24 cellular contexts compared by ENCODE assay signal in genomic region chr2:207875473-207876212, GRCh38.
"Had no signal": no experiment of that assay in that cellular context is flagged by ENCODE, and none has a peak within 500 bp of the region (broad histone marks: within the 10 kb centered on the region; RNA-seq: fewer than 3 reads in every experiment).

No MANE protein-coding gene starts in this region.

- H3K27ac Mint-ChIP-seq: effector memory CD8-positive, alpha-beta T cell; immature natural killer cell; memory B cell; naive B cell; stimulated activated naive B cell treated with anti-CD40 and anti-IgM and Interleukin-4, amounts not matched to agents 10 μg/mL and 1 μg/mL and 100 μg/mL, for 72 hours had no signal

- ATAC-seq: effector memory CD8-positive, alpha-beta T cell; gastroesophageal sphincter; sciatic nerve; stimulated activated naive B cell treated with anti-CD40 and anti-IgM and Interleukin-4, amounts not matched to agents 10 μg/mL and 1 μg/mL and 100 μg/mL, for 72 hours had no signal

- H3K36me3 Mint-ChIP-seq: naive B cell; stimulated activated naive B cell treated with anti-CD40 and anti-IgM and Interleukin-4, amounts not matched to agents 10 μg/mL and 1 μg/mL and 100 μg/mL, for 72 hours had no signal

- H3K27me3 Mint-ChIP-seq: dendritic cell treated with granulocyte-macrophage colony-stimulating factor and Interleukin-4, amounts not matched to agents 40 ng/mL and 50 ng/mL, for 4 days; effector memory CD8-positive, alpha-beta T cell; memory B cell; naive B cell; stimulated activated naive B cell treated with anti-CD40 and anti-IgM and Interleukin-4, amounts not matched to agents 10 μg/mL and 1 μg/mL and 100 μg/mL, for 72 hours had no signal

- H3K36me3 ChIP-seq: esophagus squamous epithelium, gastroesophageal sphincter, left ventricle myocardium inferior, lower lobe of right lung, neutrophil, spleen, stomach, thoracic aorta, transverse colon had no signal

- H3K27me3 ChIP-seq: esophagus squamous epithelium, gastroesophageal sphincter, neutrophil, spleen, stomach, transverse colon had no signal

- H3K9me3 ChIP-seq: esophagus squamous epithelium, gastroesophageal sphincter, left ventricle myocardium inferior, lower lobe of right lung, neutrophil, spleen, stomach, thoracic aorta, transverse colon had no signal

- DNase-seq: effector memory CD8-positive, alpha-beta T cell; esophagus squamous epithelium; foreskin fibroblast; glutamatergic neuron; immature natural killer cell; left ventricle myocardium inferior; lower lobe of right lung; midbrain; naive B cell; spleen; stimulated activated CD4-positive, alpha-beta T cell treated with anti-CD3 and anti-CD28 coated beads, Interleukin-2, amount 100 ng/mL, for 24 hours; stimulated activated CD4-positive, alpha-beta T cell treated with anti-CD3 and anti-CD28 coated beads, Interleukin-4, amount 100 ng/mL, for 4 hours; stimulated activated naive B cell treated with anti-CD40 and anti-IgM and Interleukin-4, amounts not matched to agents 10 μg/mL and 1 μg/mL and 100 μg/mL, for 72 hours; stomach; substantia nigra; transverse colon had no signal

- H3K4me3 ChIP-seq: esophagus squamous epithelium, gastroesophageal sphincter, left ventricle myocardium inferior, lower lobe of right lung, spleen, stomach, thoracic aorta, transverse colon had no signal

- H3K4me3 Mint-ChIP-seq: dendritic cell treated with granulocyte-macrophage colony-stimulating factor and Interleukin-4, amounts not matched to agents 40 ng/mL and 50 ng/mL, for 4 days; effector memory CD8-positive, alpha-beta T cell; immature natural killer cell; memory B cell; naive B cell; nephron; stimulated activated naive B cell treated with anti-CD40 and anti-IgM and Interleukin-4, amounts not matched to agents 10 μg/mL and 1 μg/mL and 100 μg/mL, for 72 hours had no signal

- FAIRE-seq: keratinocyte had no signal

- H3K4me1 ChIP-seq: esophagus squamous epithelium, lower lobe of right lung had no signal

- H3K9me3 Mint-ChIP-seq: dendritic cell treated with granulocyte-macrophage colony-stimulating factor and Interleukin-4, amounts not matched to agents 40 ng/mL and 50 ng/mL, for 4 days; effector memory CD8-positive, alpha-beta T cell; immature natural killer cell; memory B cell; naive B cell; nephron; stimulated activated naive B cell treated with anti-CD40 and anti-IgM and Interleukin-4, amounts not matched to agents 10 μg/mL and 1 μg/mL and 100 μg/mL, for 72 hours had no signal

- H3K4me1 Mint-ChIP-seq: naive B cell had no signal

- H3K27ac ChIP-seq: esophagus squamous epithelium, gastroesophageal sphincter, left ventricle myocardium inferior, lower lobe of right lung, neutrophil, spleen, thoracic aorta, transverse colon had no signal
